In the genomic region with DNA sequence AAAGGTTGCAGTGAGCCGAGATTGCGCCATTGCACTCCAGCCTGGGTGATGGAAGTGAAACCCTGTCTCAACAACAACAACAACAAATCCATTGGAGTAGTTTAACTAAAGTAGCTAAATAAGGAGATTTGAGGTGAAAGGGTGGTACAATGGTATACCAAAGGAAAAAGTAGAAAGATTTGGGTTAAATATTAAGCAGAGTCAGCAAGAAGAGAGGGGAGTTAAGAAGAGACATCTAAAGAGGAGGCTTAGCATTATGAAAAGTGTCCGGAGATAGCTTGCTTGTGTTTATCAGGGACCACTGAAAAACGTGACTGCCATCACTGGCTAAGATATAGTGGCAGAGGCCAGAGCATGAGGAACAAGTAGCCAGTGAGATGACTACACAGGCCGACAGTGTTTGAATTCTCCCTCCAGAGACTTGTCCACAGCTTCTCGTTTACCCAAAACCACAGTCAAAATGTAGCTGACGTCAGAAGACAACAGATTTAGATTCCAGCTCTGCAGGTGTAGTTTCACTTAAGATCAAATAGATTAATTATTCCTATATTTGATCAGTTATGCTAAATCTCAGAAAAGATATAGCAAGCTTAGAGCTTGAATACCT, we compare ENCODE assay signal across 1 cellular context.
TF ChIP-seq lines count a peak whose summit lies in the region.

No MANE protein-coding gene starts in this region.

TF ChIP-seq in IMR-90, 13 proteins besides CTCF, POLR2A, EP300 and RAD21:
- TF ChIP-seq, protein P1, sequence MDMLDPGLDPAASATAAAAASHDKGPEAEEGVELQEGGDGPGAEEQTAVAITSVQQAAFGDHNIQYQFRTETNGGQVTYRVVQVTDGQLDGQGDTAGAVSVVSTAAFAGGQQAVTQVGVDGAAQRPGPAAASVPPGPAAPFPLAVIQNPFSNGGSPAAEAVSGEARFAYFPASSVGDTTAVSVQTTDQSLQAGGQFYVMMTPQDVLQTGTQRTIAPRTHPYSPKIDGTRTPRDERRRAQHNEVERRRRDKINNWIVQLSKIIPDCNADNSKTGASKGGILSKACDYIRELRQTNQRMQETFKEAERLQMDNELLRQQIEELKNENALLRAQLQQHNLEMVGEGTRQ (IDR thresholded peaks at IDR 0.05; ENCODE audit: low read depth, low read length) = no peak
- peak; percentile 47 for TF ChIP-seq MAFK (IDR thresholded peaks at IDR 0.05; ENCODE audit: low read depth, low read length)
